Comparison of ENCODE assay signal across 18 cellular contexts in the genomic region with DNA sequence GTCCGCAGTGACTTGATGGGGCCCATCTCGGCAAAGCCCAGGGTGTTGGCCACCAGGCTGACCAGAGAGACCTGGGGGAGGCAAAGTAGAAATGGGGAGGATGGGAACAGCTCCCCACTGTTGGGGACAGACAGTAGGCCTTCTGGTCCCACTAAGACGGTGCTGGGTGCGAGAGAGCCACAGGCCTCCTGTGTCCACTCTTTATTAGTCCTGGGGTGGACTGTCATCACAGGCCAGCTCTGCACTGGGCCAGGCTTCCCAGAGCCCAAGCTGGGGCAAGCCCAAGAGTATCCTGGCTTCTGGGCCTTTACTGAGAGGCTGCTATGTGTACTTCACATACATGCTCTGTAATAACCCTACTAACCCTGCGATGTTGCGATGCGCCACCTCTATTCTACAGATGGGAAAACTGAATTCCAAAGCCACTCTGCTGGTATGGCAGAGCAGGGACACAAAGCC.
"Had no signal": no experiment of that assay in that cellular context is flagged by ENCODE, and none has a peak within 500 bp of the region (broad histone marks: within the 10 kb centered on the region; RNA-seq: fewer than 3 reads in every experiment).

No MANE protein-coding gene starts in this region.

- H3K27ac Mint-ChIP-seq: naive thymus-derived CD4-positive, alpha-beta T cell; nephron progenitor cell; stimulated activated effector memory CD8-positive, alpha-beta T cell treated with anti-CD3 and anti-CD28 coated beads, Interleukin-12 subunit alpha, Interleukin-12 subunit beta, amount 100 ng/mL, for 72 hours had no signal

- H3K36me3 ChIP-seq: left lung, suprapubic skin, thyroid gland, upper lobe of left lung, vagina had no signal

- ATAC-seq: esophagus mucosa; left lung; naive thymus-derived CD4-positive, alpha-beta T cell; stimulated activated effector memory CD8-positive, alpha-beta T cell treated with anti-CD3 and anti-CD28 coated beads, Interleukin-12 subunit alpha, Interleukin-12 subunit beta, amount 100 ng/mL, for 72 hours; stimulated activated naive CD8-positive, alpha-beta T cell treated with anti-CD3 and anti-CD28 coated beads, Interleukin-15, Interleukin-2, amounts not matched to agents 100 U/mL and 50 U/mL, for 24 hours had no signal

- H3K9me3 ChIP-seq: heart right ventricle, left lung, suprapubic skin, thyroid gland, upper lobe of left lung, vagina had no signal

- H3K4me1 ChIP-seq: left lung, suprapubic skin, thyroid gland, upper lobe of left lung, vagina had no signal

- H3K4me1 Mint-ChIP-seq: stimulated activated effector memory CD8-positive, alpha-beta T cell treated with anti-CD3 and anti-CD28 coated beads, Interleukin-12 subunit alpha, Interleukin-12 subunit beta, amount 100 ng/mL, for 72 hours had no signal

- H3K27ac ChIP-seq: coronary artery, left lung, suprapubic skin, thyroid gland, upper lobe of left lung, vagina had no signal

- DNase-seq: effector CD4-positive, alpha-beta T cell; heart right ventricle; left lung; mesenchymal stem cell; naive thymus-derived CD4-positive, alpha-beta T cell; nephron progenitor cell; right cardiac atrium; stimulated activated CD4-positive, alpha-beta T cell treated with anti-CD3 and anti-CD28 coated beads, Interleukin-4, amount 100 ng/mL, for 1 hour; stimulated activated CD8-positive, alpha-beta memory T cell treated with anti-CD3 and anti-CD28 coated beads, Interleukin-4, amount 100 ng/mL, for 48 hours; stimulated activated naive CD8-positive, alpha-beta T cell treated with anti-CD3 and anti-CD28 coated beads, Interleukin-15, Interleukin-2, amounts not matched to agents 100 U/mL and 50 U/mL, for 24 hours; thyroid gland; upper lobe of left lung had no signal

- H3K27me3 ChIP-seq: heart right ventricle, left lung, suprapubic skin, thyroid gland, upper lobe of left lung, vagina had no signal

- H3K36me3 Mint-ChIP-seq: naive thymus-derived CD4-positive, alpha-beta T cell; stimulated activated effector memory CD8-positive, alpha-beta T cell treated with anti-CD3 and anti-CD28 coated beads, Interleukin-12 subunit alpha, Interleukin-12 subunit beta, amount 100 ng/mL, for 72 hours had no signal

- H3K4me3 ChIP-seq: coronary artery, heart right ventricle, left lung, lung, suprapubic skin, thyroid gland, upper lobe of left lung, vagina had no signal

- H3K4me3 Mint-ChIP-seq: naive thymus-derived CD4-positive, alpha-beta T cell; nephron progenitor cell; stimulated activated effector memory CD8-positive, alpha-beta T cell treated with anti-CD3 and anti-CD28 coated beads, Interleukin-12 subunit alpha, Interleukin-12 subunit beta, amount 100 ng/mL, for 72 hours had no signal

- H3K9me3 Mint-ChIP-seq: naive thymus-derived CD4-positive, alpha-beta T cell; nephron progenitor cell; stimulated activated effector memory CD8-positive, alpha-beta T cell treated with anti-CD3 and anti-CD28 coated beads, Interleukin-12 subunit alpha, Interleukin-12 subunit beta, amount 100 ng/mL, for 72 hours had no signal
